Comparison of ENCODE assay signal across 13 cellular contexts in genomic region chr11:126084608-126084912, GRCh38. TPM values are rescaled to one million over a fixed set of nuclear protein-coding genes. Genes with fewer than 3 reads are reported as not detected.
DNase-seq lines count a peak whose midpoint lies in the region; ATAC-seq and TF ChIP-seq lines count a peak whose summit lies in the region.
"Had no signal": no experiment of that assay in that cellular context is flagged by ENCODE, and none has a peak within 500 bp of the region (broad histone marks: within the 10 kb centered on the region; RNA-seq: fewer than 3 reads in every experiment).

No MANE protein-coding gene starts in this region.

- POLR2A ChIA-PET in activated CD8-positive, alpha-beta T cell treated with anti-CD3 and anti-CD28 coated beads for 36 hours (lab: Charles Lee) = no interaction called here

- H3K4me3 Mint-ChIP-seq in activated T-cell treated with anti-CD3 and anti-CD28 coated beads, Interleukin-2, amount 50 U/mL, for 24 hours = no peak overlapping the region
- no peak overlapping the region for H3K4me3 Mint-ChIP-seq in GM23338
- no peak overlapping the region for H3K4me3 Mint-ChIP-seq in activated CD8-positive, alpha-beta T cell treated with anti-CD3 and anti-CD28 coated beads for 36 hours
- H3K4me3 Mint-ChIP-seq: stimulated activated naive CD8-positive, alpha-beta T cell treated with anti-CD3 and anti-CD28 coated beads, Interleukin-15, Interleukin-2, amounts not matched to agents 100 ng/mL and 50 ng/mL, for 24 hours had no signal

- CTCF ChIA-PET in activated CD8-positive, alpha-beta T cell treated with anti-CD3 and anti-CD28 coated beads for 36 hours (lab: Charles Lee) = interaction anchor here (1.5 kb wide), 1 partner anchor 8 kb away, joined by 5 read pairs; no protein-coding TSS in a partner anchor

- peak overlapping the region; percentile 97 for H2AFZ ChIP-seq in GM23338
- H2AFZ ChIP-seq in neural cell (ENCODE audit: low read depth, low read length) = peak overlapping the region; percentile 29

- H3K27ac ChIP-seq in GM23338 (ENCODE audit: low read depth) (no peak overlapping the region), neural cell (ENCODE audit: low read length) (no peak overlapping the region)
- H3K27ac ChIP-seq: adrenal gland had no signal

- DNase-seq in activated T-cell treated with anti-CD3 and anti-CD28 coated beads, Interleukin-2, amount 50 U/mL, for 24 hours = no peak
- no peak for DNase-seq in activated T-cell treated with anti-CD3 and anti-CD28 coated beads, Interleukin-2, amount 50 U/mL, for 48 hours
- DNase-seq in GM23338 (ENCODE audit: low spot score) = no peak
- no peak for DNase-seq in activated CD8-positive, alpha-beta T cell treated with anti-CD3 and anti-CD28 coated beads for 36 hours
- no peak for DNase-seq in NCI-H1436 (lab: John Stamatoyannopoulos, UW)
- no peak for DNase-seq in UCSD-AML1 (lab: John Stamatoyannopoulos, UW; ENCODE audit: unreplicated experiment)
- DNase-seq in NCI-H1092 (lab: John Stamatoyannopoulos, UW) = no peak
- DNase-seq: adrenal gland; cerebellar nuclear complex; stimulated activated CD4-positive, alpha-beta T cell treated with anti-CD3 and anti-CD28 coated beads, Interleukin-12 subunit alpha, Interleukin-12 subunit beta, amount 100 ng/mL, for 4 hours had no signal

- TF ChIP-seq CTCF in GM23338 (conservative IDR thresholded peaks at IDR 0.05; ENCODE audit: low read depth in 2 of 2) = peak in 1 of 2 experiments; percentile 33; a peak in 2 of 4 replicates
- no peak for TF ChIP-seq CTCF in activated CD8-positive, alpha-beta T cell treated with anti-CD3 and anti-CD28 coated beads for 36 hours (IDR thresholded peaks at IDR 0.05)
- no peak for TF ChIP-seq CTCF in neural cell (IDR thresholded peaks at IDR 0.05; ENCODE audit: poor library complexity, severe bottlenecking)

- H3K4me2 ChIP-seq in GM23338 (no peak overlapping the region), neural cell (ENCODE audit: low read length) (no peak overlapping the region)

- peaks cover 27% of the 10 kb centered on the region for H3K4me1 Mint-ChIP-seq in activated T-cell treated with anti-CD3 and anti-CD28 coated beads, Interleukin-2, amount 50 U/mL, for 24 hours (ENCODE audit: low read depth)
- H3K4me1 Mint-ChIP-seq in GM23338 = peaks cover 50% of the 10 kb centered on the region
- peaks cover 16% of the 10 kb centered on the region for H3K4me1 Mint-ChIP-seq in activated CD8-positive, alpha-beta T cell treated with anti-CD3 and anti-CD28 coated beads for 36 hours (ENCODE audit: low read depth)

- H3K27me3 ChIP-seq in GM23338 (ENCODE audit: insufficient read depth) (no peaks in the 10 kb centered on the region), neural cell (ENCODE audit: insufficient read depth, low read depth, low read length) (no peaks in the 10 kb centered on the region)

- no peaks in the 10 kb centered on the region for H3K9me3 Mint-ChIP-seq in activated T-cell treated with anti-CD3 and anti-CD28 coated beads, Interleukin-2, amount 50 U/mL, for 24 hours
- H3K9me3 Mint-ChIP-seq in GM23338 = no peaks in the 10 kb centered on the region
- no peaks in the 10 kb centered on the region for H3K9me3 Mint-ChIP-seq in activated CD8-positive, alpha-beta T cell treated with anti-CD3 and anti-CD28 coated beads for 36 hours
- H3K9me3 Mint-ChIP-seq: stimulated activated naive CD8-positive, alpha-beta T cell treated with anti-CD3 and anti-CD28 coated beads, Interleukin-15, Interleukin-2, amounts not matched to agents 100 ng/mL and 50 ng/mL, for 24 hours had no signal

- no peak for TF ChIP-seq EP300 in neural cell (conservative IDR thresholded peaks at IDR 0.05; ENCODE audit: poor library complexity, severe bottlenecking)

- H3F3A ChIP-seq in GM23338 (replicated peaks; ENCODE audit: low read depth) = peaks cover 2% of the 10 kb centered on the region; the same call in 1 of the 2 replicates
- H3F3A ChIP-seq in neural cell (ENCODE audit: insufficient read depth, low read length, poor library complexity, severe bottlenecking) = no peaks in the 10 kb centered on the region

- H3K4me3 ChIP-seq in GM23338 (no peak overlapping the region), neural cell (ENCODE audit: low read length) (no peak overlapping the region)
- H3K4me3 ChIP-seq: adrenal gland had no signal

- H4K20me1 ChIP-seq in GM23338 (replicated peaks; ENCODE audit: insufficient read depth) (no peaks in the 10 kb centered on the region), neural cell (ENCODE audit: insufficient read depth) (no peaks in the 10 kb centered on the region)

- H3K4me1 ChIP-seq in GM23338 (ENCODE audit: insufficient read depth) = peaks cover 56% of the 10 kb centered on the region
- H3K4me1 ChIP-seq: adrenal gland had no signal

- H3K9me2 ChIP-seq in GM23338 (ENCODE audit: insufficient read depth) (no peaks in the 10 kb centered on the region), neural cell (ENCODE audit: insufficient read depth, low read length) (no peaks in the 10 kb centered on the region)

- ATAC-seq in GM23338 = no peak
- ATAC-seq in activated CD8-positive, alpha-beta T cell treated with anti-CD3 and anti-CD28 coated beads for 36 hours = peak; percentile 31
- ATAC-seq: left lobe of liver had no signal

- H3K9me3 ChIP-seq in neural cell (ENCODE audit: low read length) = no peaks in the 10 kb centered on the region
- H3K9me3 ChIP-seq: adrenal gland had no signal

- no peaks in the 10 kb centered on the region for H3K27me3 Mint-ChIP-seq in activated T-cell treated with anti-CD3 and anti-CD28 coated beads, Interleukin-2, amount 50 U/mL, for 24 hours
- peaks cover 16% of the 10 kb centered on the region for H3K27me3 Mint-ChIP-seq in GM23338 (ENCODE audit: insufficient read depth, low read depth, poor library complexity)
- no peaks in the 10 kb centered on the region for H3K27me3 Mint-ChIP-seq in activated CD8-positive, alpha-beta T cell treated with anti-CD3 and anti-CD28 coated beads for 36 hours
- H3K27me3 Mint-ChIP-seq: stimulated activated naive CD8-positive, alpha-beta T cell treated with anti-CD3 and anti-CD28 coated beads, Interleukin-15, Interleukin-2, amounts not matched to agents 100 ng/mL and 50 ng/mL, for 24 hours had no signal

- H3K9ac ChIP-seq in neural cell (ENCODE audit: low read length) = no peak overlapping the region

- H3K79me2 ChIP-seq in GM23338 (replicated peaks; ENCODE audit: insufficient read depth) (no peaks in the 10 kb centered on the region), neural cell (replicated peaks; ENCODE audit: insufficient read depth, low read length) (no peaks in the 10 kb centered on the region)

- peak overlapping the region; percentile 84 for H3K27ac Mint-ChIP-seq in activated T-cell treated with anti-CD3 and anti-CD28 coated beads, Interleukin-2, amount 50 U/mL, for 24 hours
- no peak overlapping the region for H3K27ac Mint-ChIP-seq in GM23338
- H3K27ac Mint-ChIP-seq in activated CD8-positive, alpha-beta T cell treated with anti-CD3 and anti-CD28 coated beads for 36 hours = peak overlapping the region; percentile 80

- intact Hi-C loops in activated CD8-positive, alpha-beta T cell treated with anti-CD3 and anti-CD28 coated beads for 36 hours (cut with micrococcal nuclease) = no loop called here

- TF ChIP-seq RAD21 in neural cell (conservative IDR thresholded peaks at IDR 0.05) = no peak

- H3K36me3 Mint-ChIP-seq in activated T-cell treated with anti-CD3 and anti-CD28 coated beads, Interleukin-2, amount 50 U/mL, for 24 hours (ENCODE audit: low read depth) = no peaks in the 10 kb centered on the region
- H3K36me3 Mint-ChIP-seq in GM23338 (ENCODE audit: low read depth) = no peaks in the 10 kb centered on the region
- no peaks in the 10 kb centered on the region for H3K36me3 Mint-ChIP-seq in activated CD8-positive, alpha-beta T cell treated with anti-CD3 and anti-CD28 coated beads for 36 hours (ENCODE audit: low read depth)

- H3K36me3 ChIP-seq in GM23338 (ENCODE audit: insufficient read depth) = no peaks in the 10 kb centered on the region
- H3K36me3 ChIP-seq in neural cell (ENCODE audit: insufficient read depth, low read length) = no peaks in the 10 kb centered on the region
- H3K36me3 ChIP-seq: adrenal gland had no signal

TF ChIP-seq in GM23338, 12 proteins besides CTCF, POLR2A, EP300 and RAD21 (continues in another document):
- TF ChIP-seq JUNB (IDR thresholded peaks at IDR 0.05; ENCODE audit: unreplicated experiment) (no peak), ETS1 (IDR thresholded peaks at IDR 0.05) (no peak), STAT1 (IDR thresholded peaks at IDR 0.05; ENCODE audit: unreplicated experiment) (no peak), CREB1 (CRISPR knock-in tag; IDR thresholded peaks at IDR 0.05; ENCODE audit: low read depth) (no peak), NANOG (IDR thresholded peaks at IDR 0.05; ENCODE audit: borderline replicate concordance) (no peak)

TF ChIP-seq in neural cell, 6 proteins besides CTCF, POLR2A, EP300 and RAD21 (continues in another document):
- TF ChIP-seq MXI1 (conservative IDR thresholded peaks at IDR 0.05; ENCODE audit: poor library complexity, severe bottlenecking) (no peak), TAF1 (IDR thresholded peaks at IDR 0.05; ENCODE audit: low read depth) (no peak), REST (IDR thresholded peaks at IDR 0.05; ENCODE audit: borderline replicate concordance) (no peak)

RNA-seq across cellular contexts. Expression of gene CDON, which starts 21.9 kb away (rescaled TPM):
- 31.2 and 35.5 TPM in 2 replicates for total RNA-seq in GM23338 (2014; rRNA removed; shearing (Covaris generic))
- polyA plus RNA-seq in GM23338 (2016; fragmentation: Nextera tagmentation; extraction: Ambion mirVana) (3.3 and 4.1 TPM in 2 replicates), neural cell (44.1 and 45.7 TPM in 2 replicates)
- total RNA-seq in activated CD8-positive, alpha-beta T cell treated with anti-CD3 and anti-CD28 coated beads for 36 hours = 1 to 10 TPM; 3.2 to 4.0 TPM
- 90.8 and 103 TPM in 2 replicates for polyA minus RNA-seq in neural cell
